In genomic region chr7:41921453-41921912, GRCh38 we compare ENCODE assay signal across 1 cellular context.
TF ChIP-seq lines count a peak whose summit lies in the region.

No MANE protein-coding gene starts in this region.

TF ChIP-seq in SK-N-SH, 30 proteins besides CTCF, POLR2A, EP300 and RAD21 (continued from another document):
- TF ChIP-seq REST (IDR thresholded peaks at IDR 0.05; ENCODE audit: low read depth, low read length) (peak; percentile 55; the same call in 1 of the 2 replicates), FOXM1 (IDR thresholded peaks at IDR 0.05; ENCODE audit: low read depth) (peak; percentile 41; the same call in 1 of the 2 replicates), NFIC (IDR thresholded peaks at IDR 0.05; ENCODE audit: borderline replicate concordance) (peak; percentile 62; the same call in 1 of the 2 replicates), TAF1 (IDR thresholded peaks at IDR 0.05; ENCODE audit: borderline replicate concordance, low read depth, low read length) (no peak), FOSL2 (IDR thresholded peaks at IDR 0.05; ENCODE audit: borderline replicate concordance, low read depth) (peak; percentile 33; the same call in 1 of the 2 replicates), MAX (IDR thresholded peaks at IDR 0.05; ENCODE audit: low read depth) (peak; percentile 76), JUND (IDR thresholded peaks at IDR 0.05) (peak; percentile 73), MXI1 (IDR thresholded peaks at IDR 0.05; ENCODE audit: low read depth, low read length) (no peak), SIN3A (IDR thresholded peaks at IDR 0.05; ENCODE audit: borderline replicate concordance, low read depth, low read length) (no peak)
- TF ChIP-seq, protein P1, sequence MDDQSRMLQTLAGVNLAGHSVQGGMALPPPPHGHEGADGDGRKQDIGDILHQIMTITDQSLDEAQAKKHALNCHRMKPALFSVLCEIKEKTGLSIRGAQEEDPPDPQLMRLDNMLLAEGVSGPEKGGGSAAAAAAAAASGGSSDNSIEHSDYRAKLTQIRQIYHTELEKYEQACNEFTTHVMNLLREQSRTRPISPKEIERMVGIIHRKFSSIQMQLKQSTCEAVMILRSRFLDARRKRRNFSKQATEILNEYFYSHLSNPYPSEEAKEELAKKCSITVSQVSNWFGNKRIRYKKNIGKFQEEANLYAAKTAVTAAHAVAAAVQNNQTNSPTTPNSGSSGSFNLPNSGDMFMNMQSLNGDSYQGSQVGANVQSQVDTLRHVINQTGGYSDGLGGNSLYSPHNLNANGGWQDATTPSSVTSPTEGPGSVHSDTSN (IDR thresholded peaks at IDR 0.05) = peak; percentile 87
